Comparison of ENCODE assay signal across 8 cellular contexts in the genomic region with DNA sequence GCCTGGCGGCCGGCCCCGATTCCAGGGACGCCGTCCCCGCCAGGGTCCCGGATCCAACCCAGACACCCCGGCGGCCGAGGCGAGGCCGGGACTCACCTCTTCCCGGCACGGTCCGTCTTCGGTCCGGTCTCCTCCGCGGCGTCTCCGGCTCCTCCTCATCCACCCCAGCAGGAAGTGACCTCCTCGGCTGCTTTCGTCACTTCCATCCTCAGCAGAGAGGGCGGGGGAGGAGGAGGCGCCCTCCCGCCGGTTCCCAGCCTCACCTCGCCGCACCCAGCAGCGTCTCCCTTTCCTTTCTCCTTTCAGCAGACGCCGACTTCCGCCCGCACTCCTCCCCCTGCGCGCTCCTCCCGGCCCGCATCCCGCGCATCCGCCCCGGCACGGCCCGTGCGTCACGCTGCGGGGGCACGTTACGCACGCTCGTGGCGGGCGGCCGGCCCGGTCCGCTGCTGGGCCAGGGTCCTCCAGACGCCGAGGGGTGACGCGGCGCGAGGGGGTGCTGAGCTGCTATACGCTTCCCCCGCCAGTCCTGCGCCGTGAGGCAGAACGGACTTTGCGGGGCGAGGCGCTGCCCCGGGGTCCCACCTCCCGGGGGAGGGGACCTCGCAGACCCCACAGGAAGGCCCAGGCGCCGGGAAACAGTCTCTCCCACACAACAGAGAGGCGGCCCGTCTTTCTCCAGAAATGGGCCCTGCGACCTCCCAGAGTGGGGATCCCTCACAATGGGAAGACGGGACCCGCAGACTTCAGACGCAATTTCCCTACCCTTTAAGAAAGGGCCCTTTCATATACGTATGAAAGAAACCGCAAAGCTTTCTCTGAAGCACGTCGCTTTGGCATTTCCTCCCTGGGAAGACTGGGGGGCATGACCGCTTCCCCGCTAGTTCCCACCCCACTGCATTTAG. TPM values are rescaled to one million over a fixed set of nuclear protein-coding genes. Genes with fewer than 3 reads are reported as not detected.
DNase-seq lines count a peak whose midpoint lies in the region; ATAC-seq and TF ChIP-seq lines count a peak whose summit lies in the region.

A gene (minus strand): TSS at position 176 of the 905 bp plus-strand sequence. CDS start 2,043 bp downstream, outside the sequence.

- H2BK12ac ChIP-seq in mesenchymal stem cell (ENCODE audit: low read length in 2 of 2), result no peak within 1 kb of the TSS

- peak within 1 kb of the TSS; percentile 98 for H4K91ac ChIP-seq in mesenchymal stem cell (ENCODE audit: low read length)

- intact Hi-C loops in CD4-positive, alpha-beta T cell (cut with DNase I, micrococcal nuclease), result loop anchor here in 1 of 2 experiments (5.0 to 10.0 kb wide), 2 partner anchors 46 to 324 kb away; a partner anchor contains a TSS

- peak within 1 kb of the TSS; percentile 99 to 100 for H3K18ac ChIP-seq in mesenchymal stem cell (ENCODE audit: low read depth in 1 of 2, low read length in 2 of 2)

- no peaks in the 10 kb centered on the region for H3K9me3 Mint-ChIP-seq in CD4-positive, alpha-beta T cell
- H3K9me3 Mint-ChIP-seq in effector memory CD8-positive, alpha-beta T cell, result no peaks in the 10 kb centered on the region

- peaks cover 41% of the 10 kb centered on the region for H3K36me3 Mint-ChIP-seq in CD4-positive, alpha-beta T cell (ENCODE audit: low read depth)
- peaks cover 53% of the 10 kb centered on the region for H3K36me3 Mint-ChIP-seq in effector memory CD8-positive, alpha-beta T cell (ENCODE audit: insufficient read depth)

- ATAC-seq in CD4-positive, alpha-beta T cell (ENCODE audit: poor library complexity), result peak; percentile 81
- peak; percentile 83 for ATAC-seq in GM19452 (IDR thresholded peaks at IDR 0.05; ENCODE audit: unreplicated experiment)
- peak; percentile 79 for ATAC-seq in effector memory CD8-positive, alpha-beta T cell (replicated peaks)

- peak within 1 kb of the TSS; percentile 90 for H3K27ac Mint-ChIP-seq in CD4-positive, alpha-beta T cell
- peak within 1 kb of the TSS; percentile 97 to 98 for H3K27ac Mint-ChIP-seq in effector memory CD8-positive, alpha-beta T cell

- peak within 1 kb of the TSS; percentile 62 to 98 for H3K14ac ChIP-seq in mesenchymal stem cell (ENCODE audit: low read length in 2 of 2)

- peak within 1 kb of the TSS; percentile 94 for H3K4me3 Mint-ChIP-seq in CD4-positive, alpha-beta T cell
- H3K4me3 Mint-ChIP-seq in effector memory CD8-positive, alpha-beta T cell, result peak within 1 kb of the TSS; percentile 90 to 98

- peak within 1 kb of the TSS; percentile 38 for H2AK5ac ChIP-seq in mesenchymal stem cell (ENCODE audit: low read length, severe bottlenecking)

- peak within 1 kb of the TSS; percentile 84 to 98 for H3K4ac ChIP-seq in mesenchymal stem cell (ENCODE audit: low read depth in 1 of 2, low read length in 2 of 2)

- no peak for TF ChIP-seq CTCF in CD4-positive, alpha-beta T cell (IDR thresholded peaks at IDR 0.05)
- no peak for TF ChIP-seq CTCF in HL-60 (IDR thresholded peaks at IDR 0.05; ENCODE audit: insufficient read depth, low read length)

- H3K27me3 ChIP-seq in CD4-positive, alpha-beta T cell (ENCODE audit: control insufficient read depth, insufficient read depth, low read length), result no peaks in the 10 kb centered on the region
- H3K27me3 ChIP-seq in HL-60 (ENCODE audit: insufficient read depth, poor library complexity, severe bottlenecking) (no peaks in the 10 kb centered on the region), mesenchymal stem cell (ENCODE audit: control insufficient read depth in 1 of 2, insufficient read depth in 1 of 2, low read length in 2 of 2) (no peaks in the 10 kb centered on the region)

- CTCF ChIA-PET in CD4-positive, alpha-beta T cell (lab: Charles Lee), result interaction anchor here (2.1 to 2.7 kb wide), 2 partner anchors 18 to 48 kb away, joined by 13 to 18 read pairs; no protein-coding TSS in a partner anchor
- CTCF ChIA-PET in activated CD8-positive, alpha-beta memory T cell treated with anti-CD3 and anti-CD28 coated beads for 36 hours (lab: Charles Lee), result interaction anchor here (1.5 to 4.3 kb wide), 3 partner anchors 16 to 49 kb away, joined by 11 to 21 read pairs (median 12); no protein-coding TSS in a partner anchor

- H3K4me2 ChIP-seq in mesenchymal stem cell (ENCODE audit: low read length, poor library complexity, severe bottlenecking), result peak within 1 kb of the TSS; percentile 91

- H3K4me1 ChIP-seq in mesenchymal stem cell (ENCODE audit: control insufficient read depth, insufficient read depth, low read depth, low read length), result peaks cover 2% of the 10 kb centered on the region

- peaks cover 10% of the 10 kb centered on the region for H3K79me1 ChIP-seq in mesenchymal stem cell (replicated peaks; ENCODE audit: low read length, poor library complexity, severe bottlenecking)

- H3K27ac ChIP-seq in CD4-positive, alpha-beta T cell (ENCODE audit: low read depth, low read length), result peak within 1 kb of the TSS; percentile 90
- peak within 1 kb of the TSS; percentile 81 for H3K27ac ChIP-seq in HL-60 (replicated peaks)
- H3K27ac ChIP-seq in mesenchymal stem cell (ENCODE audit: low read length, poor library complexity, severe bottlenecking), result peak within 1 kb of the TSS; percentile 72

- under 1% methylated on average over 67 of the region's 87 CpGs for WGBS in mesenchymal stem cell

- H2BK5ac ChIP-seq in mesenchymal stem cell (ENCODE audit: low read depth, low read length, poor library complexity, severe bottlenecking), result peak within 1 kb of the TSS; percentile 93

- peaks cover 59% of the 10 kb centered on the region for H3K4me1 Mint-ChIP-seq in CD4-positive, alpha-beta T cell (ENCODE audit: low read depth)
- peaks cover 44 to 48% of the 10 kb centered on the region in 2 donors for H3K4me1 Mint-ChIP-seq in effector memory CD8-positive, alpha-beta T cell (ENCODE audit: low read depth in 2 of 2)

- H4K8ac ChIP-seq in mesenchymal stem cell (ENCODE audit: low read length), result peak within 1 kb of the TSS; percentile 100

- POLR2A ChIA-PET in CD4-positive, alpha-beta T cell (lab: Charles Lee), result interaction anchor here (0.6 to 1.7 kb wide), 5 partner anchors 9 to 48 kb away, joined by 3 to 6 read pairs (median 6); no protein-coding TSS in a partner anchor
- POLR2A ChIA-PET in activated CD8-positive, alpha-beta memory T cell treated with anti-CD3 and anti-CD28 coated beads for 36 hours (lab: Charles Lee), result interaction anchor here (0.6 kb wide), 2 partner anchors 17 to 338 kb away, joined by 3 read pairs; no protein-coding TSS in a partner anchor

- H3K4me3 ChIP-seq in HL-60 (replicated peaks; ENCODE audit: insufficient read depth, low read length) (peak within 1 kb of the TSS; percentile 95), mesenchymal stem cell (ENCODE audit: insufficient read depth in 1 of 2, low read depth in 1 of 2, low read length in 2 of 2) (peak within 1 kb of the TSS; percentile 82 to 93)

- H2BK15ac ChIP-seq in mesenchymal stem cell (ENCODE audit: low read depth, poor library complexity, severe bottlenecking), result peak within 1 kb of the TSS; percentile 93

- H2AFZ ChIP-seq in mesenchymal stem cell (ENCODE audit: low read depth, low read length), result peak within 1 kb of the TSS; percentile 96

- peak within 1 kb of the TSS; percentile 96 for H3K9ac ChIP-seq in mesenchymal stem cell (ENCODE audit: low read length)

- H3K23ac ChIP-seq in mesenchymal stem cell (ENCODE audit: low read length in 2 of 2), result peak within 1 kb of the TSS in 1 of 2 experiments; percentile 94

- no peaks in the 10 kb centered on the region for H3K27me3 Mint-ChIP-seq in CD4-positive, alpha-beta T cell
- no peaks in the 10 kb centered on the region for H3K27me3 Mint-ChIP-seq in effector memory CD8-positive, alpha-beta T cell

- H3K9me3 ChIP-seq in CD4-positive, alpha-beta T cell (ENCODE audit: control insufficient read depth, low read length), result no peaks in the 10 kb centered on the region
- H3K9me3 ChIP-seq in mesenchymal stem cell (ENCODE audit: control insufficient read depth, low read length), result no peaks in the 10 kb centered on the region

- DNase-seq in CD4-positive, alpha-beta T cell, result peak; percentile 70 to 90 (median 78)
- DNase-seq in HL-60 (ENCODE audit: low read depth in 1 of 2, low spot score in 1 of 2), result peak; percentile 92 to 95
- peak; percentile 76 for DNase-seq in NK-92 treated with Interleukin-12 subunit alpha and Interleukin-12 subunit beta, amount 100 ng/mL, for 24 hours (lab: John Stamatoyannopoulos, UW)
- peak; percentile 79 to 83 (median 80) for DNase-seq in effector memory CD8-positive, alpha-beta T cell
- DNase-seq in mesenchymal stem cell, result peak; percentile 95
- DNase-seq in stimulated activated CD8-positive, alpha-beta memory T cell treated with anti-CD3 and anti-CD28 coated beads, Interleukin-12 subunit alpha, Interleukin-12 subunit beta, amount 100 ng/mL, for 24 hours (ENCODE audit: extremely low read depth), result peak; percentile 65

- H3K36me3 ChIP-seq in mesenchymal stem cell (ENCODE audit: control insufficient read depth in 1 of 2, insufficient read depth in 2 of 2, low read depth in 1 of 2, low read length in 2 of 2), result peaks cover 9 to 27% of the 10 kb centered on the region in 2 experiments

- H2BK120ac ChIP-seq in mesenchymal stem cell (ENCODE audit: low read depth, low read length), result peak within 1 kb of the TSS; percentile 96

RNA-seq across cellular contexts. Expression of the gene that starts here (rescaled TPM):
- 100 to 1,000 TPM; 115 to 117 TPM for total RNA-seq in CD4-positive, alpha-beta T cell
- total RNA-seq in activated CD8-positive, alpha-beta memory T cell treated with anti-CD3 and anti-CD28 coated beads for 36 hours, result 10 to 100 TPM; 29.2 to 29.3 TPM
- 9.1 TPM for polyA plus RNA-seq in mesenchymal stem cell (2013, experiment 1 of 2)
- 8.6 TPM for polyA plus RNA-seq in mesenchymal stem cell (2013, experiment 2 of 2)

Comparison
In these comparisons a context has a peak if more than half of its experiments do, and no peak if none do; other contexts are left out.
1. Peak in every context shown above with its lines: DNase-seq, ATAC-seq, H3K4me3 ChIP-seq and H3K27ac ChIP-seq.